Comparison of ENCODE assay signal across 11 cellular contexts in the genomic region with DNA sequence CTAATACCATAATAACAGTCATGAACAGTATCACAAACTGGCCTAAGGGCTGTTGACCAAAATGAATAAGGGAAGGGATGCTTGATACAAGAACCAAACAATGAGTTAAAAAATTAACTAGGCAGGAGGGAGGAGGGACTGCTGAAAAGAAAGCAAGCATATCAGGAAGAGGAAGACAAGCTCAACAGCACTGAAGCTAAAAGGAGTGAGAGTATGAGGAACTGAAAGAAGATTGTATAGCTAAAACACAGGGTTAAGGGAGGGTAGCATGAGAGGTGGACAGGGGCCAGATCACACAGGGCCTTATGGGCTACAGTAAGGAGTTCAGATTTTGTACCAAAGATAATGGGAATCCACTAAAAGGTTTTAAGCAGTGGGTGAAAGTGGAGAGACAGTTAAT.
DNase-seq lines count a peak whose midpoint lies in the region; ATAC-seq lines count a peak whose summit lies in the region.
"Had no signal": no experiment of that assay in that cellular context is flagged by ENCODE, and none has a peak within 500 bp of the region (broad histone marks: within the 10 kb centered on the region; RNA-seq: fewer than 3 reads in every experiment).

No MANE protein-coding gene starts in this region.

- peak; percentile 100 for ATAC-seq in GM19395 (IDR thresholded peaks at IDR 0.05; ENCODE audit: unreplicated experiment)
- peak; percentile 98 for ATAC-seq in HG03064 (IDR thresholded peaks at IDR 0.05; ENCODE audit: low read depth, unreplicated experiment)
- ATAC-seq: natural killer cell, Panc1 had no signal

- no peak overlapping the region for H3K27ac Mint-ChIP-seq in T-helper 2 cell treated with Interferon-gamma antibody and Interleukin-4, amounts not matched to agents 5 μg/mL and 100 μg/mL, for 36 hours

- DNase-seq in CD1c-positive myeloid dendritic cell (ENCODE audit: extremely low spot score) (peak; percentile 34), RPMI8226 (peak; percentile 75), HuH-7 (ENCODE audit: low spot score) (no peak), NCI-H1436 (lab: John Stamatoyannopoulos, UW) (no peak)
- no peak for DNase-seq in T-helper 2 cell treated with Interferon-gamma antibody and Interleukin-4, amounts not matched to agents 5 μg/mL and 100 μg/mL, for 36 hours (ENCODE audit: low spot score)
- DNase-seq in activated CD4-positive, alpha-beta T cell treated with anti-CD3 and anti-CD28 coated beads for 1 hour = no peak
- DNase-seq: activated gamma-delta T cell treated with Interleukin-2 at 50 U/mL for 16 hours, natural killer cell had no signal

- no peaks in the 10 kb centered on the region for H3K9me3 Mint-ChIP-seq in T-helper 2 cell treated with Interferon-gamma antibody and Interleukin-4, amounts not matched to agents 5 μg/mL and 100 μg/mL, for 36 hours
- H3K9me3 Mint-ChIP-seq: natural killer cell had no signal

- H3K4me3 Mint-ChIP-seq in T-helper 2 cell treated with Interferon-gamma antibody and Interleukin-4, amounts not matched to agents 5 μg/mL and 100 μg/mL, for 36 hours = no peak overlapping the region
- H3K4me3 Mint-ChIP-seq: natural killer cell had no signal

- no peaks in the 10 kb centered on the region for H3K36me3 Mint-ChIP-seq in T-helper 2 cell treated with Interferon-gamma antibody and Interleukin-4, amounts not matched to agents 5 μg/mL and 100 μg/mL, for 36 hours (ENCODE audit: low read depth)
- H3K36me3 Mint-ChIP-seq: natural killer cell had no signal

- no peaks in the 10 kb centered on the region for H3K4me1 Mint-ChIP-seq in T-helper 2 cell treated with Interferon-gamma antibody and Interleukin-4, amounts not matched to agents 5 μg/mL and 100 μg/mL, for 36 hours (ENCODE audit: low read depth)
- H3K4me1 Mint-ChIP-seq: natural killer cell had no signal

- H3K27me3 Mint-ChIP-seq in T-helper 2 cell treated with Interferon-gamma antibody and Interleukin-4, amounts not matched to agents 5 μg/mL and 100 μg/mL, for 36 hours (ENCODE audit: low read depth) = peaks cover 15% of the 10 kb centered on the region

Comparison
In these comparisons a context has a peak if more than half of its experiments do, and no peak if none do; other contexts are left out.
1. DNase-seq: peak in CD1c-positive myeloid dendritic cell (single experiment) and RPMI8226 (single experiment); none in T-helper 2 cell treated with Interferon-gamma antibody and Interleukin-4, amounts not matched to agents 5 μg/mL and 100 μg/mL, for 36 hours (single experiment), activated CD4-positive, alpha-beta T cell treated with anti-CD3 and anti-CD28 coated beads for 1 hour (single experiment), HuH-7 (single experiment) and NCI-H1436 (single experiment).